In genomic region chr17:39923836-39924690, GRCh38 we compare ENCODE assay signal across 9 cellular contexts. TPM values are rescaled to one million over a fixed set of nuclear protein-coding genes. Genes with fewer than 3 reads are reported as not detected.
DNase-seq lines count a peak whose midpoint lies in the region; TF ChIP-seq lines count a peak whose summit lies in the region.
"Had no signal": no experiment of that assay in that cellular context is flagged by ENCODE, and none has a peak within 500 bp of the region (broad histone marks: within the 10 kb centered on the region; RNA-seq: fewer than 3 reads in every experiment).

No MANE protein-coding gene starts in this region.

- peaks cover 7% of the 10 kb centered on the region for H3K79me2 ChIP-seq in trophoblast cell (ENCODE audit: control insufficient read depth, insufficient read depth, low read length, poor library complexity)
- H3K79me2 ChIP-seq in PC-9 (ENCODE audit: low read depth): peaks cover 25% of the 10 kb centered on the region

- H3K4me2 ChIP-seq in trophoblast cell (ENCODE audit: low read length): no peak overlapping the region
- H3K4me2 ChIP-seq in PC-9: no peak overlapping the region

- no peaks in the 10 kb centered on the region for H3K27me3 Mint-ChIP-seq in endodermal cell (ENCODE audit: insufficient read depth)

- H2AK5ac ChIP-seq in trophoblast cell (ENCODE audit: low read length): no peak overlapping the region

- H4K20me1 ChIP-seq in PC-9 (ENCODE audit: insufficient read depth): peaks cover 10% of the 10 kb centered on the region; the same call in 1 of the 2 replicates

- POLR2A ChIA-PET in PC-9 (lab: Charles Lee; ENCODE audit: unreplicated experiment): interaction anchor here (0.7 kb wide), 1 partner anchor 243 kb away, joined by 3 read pairs; no protein-coding TSS in a partner anchor

- peaks cover 12% of the 10 kb centered on the region for H3F3A ChIP-seq in PC-9 (ENCODE audit: insufficient read depth, low read depth)

- no peaks in the 10 kb centered on the region for H3K9me3 Mint-ChIP-seq in endodermal cell

- no peak overlapping the region for H4K12ac ChIP-seq in trophoblast cell (ENCODE audit: low read depth, low read length)

- H3K36me3 ChIP-seq in endodermal cell (ENCODE audit: control insufficient read depth, insufficient read depth, low read length) (peaks cover 39% of the 10 kb centered on the region), trophoblast cell (ENCODE audit: control insufficient read depth in 1 of 2, insufficient read depth in 2 of 2, low read length in 2 of 2) (peaks cover 37 to 38% of the 10 kb centered on the region in 2 experiments), PC-9 (ENCODE audit: low read depth) (no peaks in the 10 kb centered on the region)

- no peak overlapping the region for H4K8ac ChIP-seq in trophoblast cell (ENCODE audit: low read depth, low read length)

- no peaks in the 10 kb centered on the region for H3K9me3 ChIP-seq in endodermal cell (ENCODE audit: control insufficient read depth, low read length)
- peaks cover 2% of the 10 kb centered on the region for H3K9me3 ChIP-seq in trophoblast cell (ENCODE audit: insufficient read depth, low read depth, low read length)
- no peaks in the 10 kb centered on the region for H3K9me3 ChIP-seq in PC-9 (ENCODE audit: insufficient read depth, low read depth)

- intact Hi-C loops in PC-9 (cut with micrococcal nuclease; ENCODE audit: unreplicated experiment): loop anchor here (10.0 kb wide), 1 partner anchor 169 kb away; no protein-coding TSS in a partner anchor

- no peak overlapping the region for H2BK12ac ChIP-seq in trophoblast cell (ENCODE audit: low read length)

- peaks cover 8% of the 10 kb centered on the region for H3K79me1 ChIP-seq in trophoblast cell (ENCODE audit: low read length)

- no peak overlapping the region for H2BK5ac ChIP-seq in trophoblast cell (ENCODE audit: low read depth, low read length, poor library complexity)

- H3K4me3 ChIP-seq in endodermal cell (ENCODE audit: low read length) (no peak overlapping the region), trophoblast cell (ENCODE audit: low read depth, low read length) (no peak overlapping the region), PC-9 (no peak overlapping the region)

- peaks cover 26% of the 10 kb centered on the region for H3K4me1 Mint-ChIP-seq in endodermal cell

- WGBS in endodermal cell (ENCODE audit: insufficient coverage in 1 of 2, insufficient read length in 1 of 2), 2 experiments: 81 to 91% methylated on average over 5 to 17 of the region's 17 CpGs
- no CpG with 5 or more reads among the region's 17 CpGs for WGBS in trophoblast cell (ENCODE audit: extremely low coverage, insufficient coverage, insufficient read length)

- H2AFZ ChIP-seq in trophoblast cell (ENCODE audit: insufficient read depth, low read length, poor library complexity) (no peak overlapping the region), PC-9 (no peak overlapping the region)

- peak; percentile 11 for DNase-seq in NCI-H82 (lab: John Stamatoyannopoulos, UW)
- DNase-seq in NCI-H82 treated with DMSO at 0.1 percent for 48 hours (lab: John Stamatoyannopoulos, UW; ENCODE audit: unreplicated experiment): no peak
- peak; percentile 14 for DNase-seq in RPMI7951 (ENCODE audit: low read depth)
- DNase-seq in endodermal cell: peak; percentile 87
- no peak for DNase-seq in trophoblast cell
- DNase-seq in PC-9: no peak
- DNase-seq in effector CD4-positive, alpha-beta T cell: no peak
- DNase-seq in activated CD4-positive, alpha-beta T cell treated with anti-CD3 and anti-CD28 coated beads, Interleukin-2, amount 50 U/mL, for 1 hour: no peak
- DNase-seq: NCI-H2107 had no signal

- H3K4me3 Mint-ChIP-seq in endodermal cell: peak overlapping the region; percentile 27

- peak overlapping the region; percentile 20 for H3K18ac ChIP-seq in trophoblast cell (ENCODE audit: low read length)

- H3K4ac ChIP-seq in trophoblast cell (ENCODE audit: low read depth, low read length): no peak overlapping the region

- H4K91ac ChIP-seq in trophoblast cell (ENCODE audit: low read depth, low read length): no peak overlapping the region

- CTCF ChIA-PET in PC-9 (lab: Charles Lee): no interaction called here

- BruUV-seq in PC-9 (replicated peaks; lab: Mats Ljungman, UMichigan): no TSS peak

- H3K4me1 ChIP-seq in endodermal cell (ENCODE audit: control insufficient read depth, insufficient read depth, low read length) (no peaks in the 10 kb centered on the region), trophoblast cell (ENCODE audit: control insufficient read depth in 1 of 2, insufficient read depth in 2 of 2, low read length in 2 of 2) (peaks cover 25 to 26% of the 10 kb centered on the region in 2 experiments), PC-9 (replicated peaks; ENCODE audit: insufficient read depth) (peaks cover 25% of the 10 kb centered on the region)

- H3K9ac ChIP-seq in endodermal cell (ENCODE audit: extremely low read depth, low read length, poor library complexity, severe bottlenecking) (no peak overlapping the region), trophoblast cell (ENCODE audit: low read length) (no peak overlapping the region)

- H3K27ac ChIP-seq in endodermal cell (ENCODE audit: low read depth, low read length) (peak overlapping the region; percentile 11), trophoblast cell (ENCODE audit: low read depth, low read length) (no peak overlapping the region), PC-9 (no peak overlapping the region)

- H3K36me3 Mint-ChIP-seq in endodermal cell (ENCODE audit: low read depth): peaks cover 30% of the 10 kb centered on the region

- H3K9me2 ChIP-seq in PC-9 (ENCODE audit: insufficient read depth): no peaks in the 10 kb centered on the region

- no peaks in the 10 kb centered on the region for H3K27me3 ChIP-seq in endodermal cell (ENCODE audit: control insufficient read depth, insufficient read depth, low read length, poor library complexity, severe bottlenecking)
- no peaks in the 10 kb centered on the region for H3K27me3 ChIP-seq in trophoblast cell (ENCODE audit: insufficient read depth, low read length)
- no peaks in the 10 kb centered on the region for H3K27me3 ChIP-seq in PC-9 (ENCODE audit: insufficient read depth, low read depth)

- H3K27ac Mint-ChIP-seq in endodermal cell: peak overlapping the region; percentile 87

- no peak overlapping the region for H2BK120ac ChIP-seq in trophoblast cell (ENCODE audit: insufficient read depth, low read length, poor library complexity)

- H3K14ac ChIP-seq in trophoblast cell (ENCODE audit: low read length): no peak overlapping the region

- H3K23ac ChIP-seq in trophoblast cell (ENCODE audit: low read length): no peak overlapping the region

- TF ChIP-seq CTCF in endodermal cell (conservative IDR thresholded peaks at IDR 0.05): peak; percentile 69
- TF ChIP-seq CTCF in PC-9 (conservative IDR thresholded peaks at IDR 0.05): no peak

RNA-seq across cellular contexts. Expression of gene ORMDL3, which starts 3.3 kb away (rescaled TPM):
- 22.1 and 23.8 TPM in 2 replicates for total RNA-seq in RPMI7951 (2014; rRNA removed; shearing (Covaris generic))
- total RNA-seq in endodermal cell (10 to 100 TPM; 77.7 to 83.8 TPM), PC-9 (2021) (51.1 and 68.1 TPM in 2 replicates)
- 56.1 TPM for polyA plus RNA-seq in endodermal cell (2013, experiment 1 of 2)
- polyA plus RNA-seq in endodermal cell (2013, experiment 2 of 2): 46.6 TPM
- polyA plus RNA-seq in trophoblast cell (2013): 85.4 and 86.5 TPM in 2 replicates

RNA-seq across cellular contexts. Expression of gene LRRC3C, which starts 3.5 kb away (rescaled TPM):
- not detected in 2 replicates for total RNA-seq in RPMI7951 (2014; rRNA removed; shearing (Covaris generic))
- total RNA-seq in endodermal cell: not detected
- polyA plus RNA-seq in endodermal cell (2013, experiment 1 of 2): not detected
- not detected for polyA plus RNA-seq in endodermal cell (2013, experiment 2 of 2)
- polyA plus RNA-seq in trophoblast cell (2013): not detected in 2 replicates
- not detected in 2 replicates for total RNA-seq in PC-9 (2021)

RNA-seq across cellular contexts. Expression of gene GSDMB, which starts 5.6 kb away (rescaled TPM):
- 0.39 and 0.60 TPM in 2 replicates for total RNA-seq in RPMI7951 (2014; rRNA removed; shearing (Covaris generic))
- total RNA-seq in endodermal cell: 10 to 100 TPM; 16.6 to 30.9 TPM
- polyA plus RNA-seq in endodermal cell (2013, experiment 1 of 2): 18.9 TPM
- polyA plus RNA-seq in endodermal cell (2013, experiment 2 of 2): 17.6 TPM
- 6.6 and 7.8 TPM in 2 replicates for polyA plus RNA-seq in trophoblast cell (2013)
- 39.9 and 50.4 TPM in 2 replicates for total RNA-seq in PC-9 (2021)

RNA-seq across cellular contexts. Expression of gene GSDMA, which starts 38.7 kb away (rescaled TPM):
- total RNA-seq in RPMI7951 (2014; rRNA removed; shearing (Covaris generic)): not detected in 2 replicates
- total RNA-seq in endodermal cell (not detected), PC-9 (2021) (0.35 and 0.55 TPM in 2 replicates)
- polyA plus RNA-seq in endodermal cell (2013, experiment 1 of 2): not detected
- not detected for polyA plus RNA-seq in endodermal cell (2013, experiment 2 of 2)
- polyA plus RNA-seq in trophoblast cell (2013): not detected in 2 replicates

RNA-seq across cellular contexts. Expression of gene ZPBP2, which starts 56.1 kb away (rescaled TPM):
- not detected in 2 replicates for total RNA-seq in RPMI7951 (2014; rRNA removed; shearing (Covaris generic))
- total RNA-seq in endodermal cell (not detected), PC-9 (2021) (not detected in 2 replicates)
- polyA plus RNA-seq in endodermal cell (2013, experiment 1 of 2): not detected
- polyA plus RNA-seq in endodermal cell (2013, experiment 2 of 2): not detected
- not detected in 2 replicates for polyA plus RNA-seq in trophoblast cell (2013)

Comparison
In these comparisons a context has a peak if more than half of its experiments do, and no peak if none do; other contexts are left out.
1. DNase-seq: peak in NCI-H82 (single experiment), RPMI7951 (single experiment) and endodermal cell (single experiment); none in NCI-H82 treated with DMSO at 0.1 percent for 48 hours (single experiment), trophoblast cell (0 of 2), PC-9 (0 of 2), effector CD4-positive, alpha-beta T cell (single experiment) and activated CD4-positive, alpha-beta T cell treated with anti-CD3 and anti-CD28 coated beads, Interleukin-2, amount 50 U/mL, for 1 hour (single experiment).
2. RNA of gene GSDMB, which starts 5.6 kb away (total RNA-seq): 39.9 to 50.4 TPM in PC-9 and 16.6 to 30.9 TPM in endodermal cell; 0.39 to 0.60 TPM in RPMI7951; every median in the first group is over 10 times any median in the second.